ENCODE assay signal across 20 cellular contexts in genomic region chrX:55638933-55639332, GRCh38. TPM values are rescaled to one million over a fixed set of nuclear protein-coding genes. Genes with fewer than 3 reads are reported as not detected.
DNase-seq lines count a peak whose midpoint lies in the region; ATAC-seq, FAIRE-seq and TF ChIP-seq lines count a peak whose summit lies in the region.
"Had no signal": no experiment of that assay in that cellular context is flagged by ENCODE, and none has a peak within 500 bp of the region (broad histone marks: within the 10 kb centered on the region; RNA-seq: fewer than 3 reads in every experiment).

No MANE protein-coding gene starts in this region.

- no peak for FAIRE-seq in urothelium cell line (lab: Jason Lieb, UNC)

- 54% methylated on average over 1 of the region's 1 CpG; no CpG with 5 or more reads in 1 of the 2 experiments for WGBS in endodermal cell (ENCODE audit: insufficient coverage in 1 of 2, insufficient read length in 1 of 2), 2 experiments

- DNase-seq in stimulated activated naive B cell treated with anti-CD40 and anti-IgM and Interleukin-4, amounts not matched to agents 10 μg/mL and 1 μg/mL and 100 μg/mL, for 72 hours, result no peak
- no peak for DNase-seq in activated naive CD4-positive, alpha-beta T cell treated with anti-CD3 and anti-CD28 coated beads, Interleukin-2, amount 50 U/mL, for 72 hours (ENCODE audit: low spot score in 2 of 2)
- DNase-seq in urothelium cell line (ENCODE audit: low spot score), result no peak
- DNase-seq in endodermal cell, result no peak
- DNase-seq: activated CD4-positive, alpha-beta T cell treated with anti-CD3 and anti-CD28 coated beads for 4 hours; activated naive CD4-positive, alpha-beta T cell treated with anti-CD3 and anti-CD28 coated beads, Interleukin-2, amount 10 ng/mL, durations not matched to agents 7 days and 5 days; colonic mucosa; foreskin keratinocyte; left cardiac atrium; MG63; NCI-H2107; T1000 had no signal

- H3K4me1 Mint-ChIP-seq in stimulated activated naive B cell treated with anti-CD40 and anti-IgM and Interleukin-4, amounts not matched to agents 10 μg/mL and 1 μg/mL and 100 μg/mL, for 72 hours, result peaks cover 4 to 9% of the 10 kb centered on the region in 2 donors
- H3K4me1 Mint-ChIP-seq in endodermal cell, result no peaks in the 10 kb centered on the region
- H3K4me1 Mint-ChIP-seq: activated naive CD4-positive, alpha-beta T cell treated with anti-CD3 and anti-CD28 coated beads, Interleukin-2, amount 10 ng/mL, durations not matched to agents 7 days and 5 days; neural progenitor cell had no signal

- no peak for TF ChIP-seq CTCF in endodermal cell (conservative IDR thresholded peaks at IDR 0.05)

- H3K27ac Mint-ChIP-seq in stimulated activated naive B cell treated with anti-CD40 and anti-IgM and Interleukin-4, amounts not matched to agents 10 μg/mL and 1 μg/mL and 100 μg/mL, for 72 hours, result no peak overlapping the region
- H3K27ac Mint-ChIP-seq in activated naive CD4-positive, alpha-beta T cell treated with anti-CD3 and anti-CD28 coated beads, Interleukin-2, amount 50 U/mL, for 72 hours, result no peak overlapping the region
- H3K27ac Mint-ChIP-seq in endodermal cell, result no peak overlapping the region
- H3K27ac Mint-ChIP-seq: activated naive CD4-positive, alpha-beta T cell treated with anti-CD3 and anti-CD28 coated beads, Interleukin-2, amount 10 ng/mL, durations not matched to agents 7 days and 5 days; neural progenitor cell had no signal

- peak; percentile 55 for ATAC-seq in GM19351 (IDR thresholded peaks at IDR 0.05; ENCODE audit: unreplicated experiment)
- ATAC-seq in HG02885 (IDR thresholded peaks at IDR 0.05; ENCODE audit: poor library complexity, unreplicated experiment), result peak; percentile 81
- ATAC-seq in HG03520 (IDR thresholded peaks at IDR 0.05; ENCODE audit: unreplicated experiment), result peak; percentile 80
- ATAC-seq in stimulated activated naive B cell treated with anti-CD40 and anti-IgM and Interleukin-4, amounts not matched to agents 10 μg/mL and 1 μg/mL and 100 μg/mL, for 72 hours (replicated peaks), result peak; percentile 77 to 93
- no peak for ATAC-seq in activated naive CD4-positive, alpha-beta T cell treated with anti-CD3 and anti-CD28 coated beads, Interleukin-2, amount 50 U/mL, for 72 hours
- ATAC-seq: foreskin keratinocyte, left cardiac atrium, Panc1 had no signal

- H3K9me3 Mint-ChIP-seq in stimulated activated naive B cell treated with anti-CD40 and anti-IgM and Interleukin-4, amounts not matched to agents 10 μg/mL and 1 μg/mL and 100 μg/mL, for 72 hours, result peaks cover 0 to 5% of the 10 kb centered on the region in 2 donors
- H3K9me3 Mint-ChIP-seq in activated naive CD4-positive, alpha-beta T cell treated with anti-CD3 and anti-CD28 coated beads, Interleukin-2, amount 50 U/mL, for 72 hours, result no peaks in the 10 kb centered on the region
- peaks cover 63% of the 10 kb centered on the region for H3K9me3 Mint-ChIP-seq in endodermal cell

- H3K9me3 ChIP-seq in endodermal cell (ENCODE audit: control insufficient read depth, low read length), result no peaks in the 10 kb centered on the region
- H3K9me3 ChIP-seq: colonic mucosa, MG63 had no signal

- peaks cover 0 to 23% of the 10 kb centered on the region in 2 donors for H3K27me3 Mint-ChIP-seq in stimulated activated naive B cell treated with anti-CD40 and anti-IgM and Interleukin-4, amounts not matched to agents 10 μg/mL and 1 μg/mL and 100 μg/mL, for 72 hours
- no peaks in the 10 kb centered on the region for H3K27me3 Mint-ChIP-seq in endodermal cell (ENCODE audit: insufficient read depth)
- H3K27me3 Mint-ChIP-seq: activated naive CD4-positive, alpha-beta T cell treated with anti-CD3 and anti-CD28 coated beads, Interleukin-2, amount 10 ng/mL, durations not matched to agents 7 days and 5 days had no signal

- no peak overlapping the region for H3K9ac ChIP-seq in endodermal cell (ENCODE audit: extremely low read depth, low read length, poor library complexity, severe bottlenecking)
- H3K9ac ChIP-seq: neural progenitor cell had no signal

- H3K4me3 ChIP-seq in endodermal cell (ENCODE audit: low read length), result no peak overlapping the region
- H3K4me3 ChIP-seq: colonic mucosa, MG63, neural progenitor cell, SK-N-MC had no signal

- H3K4me1 ChIP-seq in endodermal cell (ENCODE audit: control insufficient read depth, insufficient read depth, low read length), result no peaks in the 10 kb centered on the region
- H3K4me1 ChIP-seq: colonic mucosa, foreskin keratinocyte, neural progenitor cell had no signal

- H3K4me3 Mint-ChIP-seq in stimulated activated naive B cell treated with anti-CD40 and anti-IgM and Interleukin-4, amounts not matched to agents 10 μg/mL and 1 μg/mL and 100 μg/mL, for 72 hours, result no peak overlapping the region
- H3K4me3 Mint-ChIP-seq in endodermal cell, result no peak overlapping the region
- H3K4me3 Mint-ChIP-seq: activated naive CD4-positive, alpha-beta T cell treated with anti-CD3 and anti-CD28 coated beads, Interleukin-2, amount 10 ng/mL, durations not matched to agents 7 days and 5 days; neural progenitor cell had no signal

- H3K27me3 ChIP-seq in endodermal cell (ENCODE audit: control insufficient read depth, insufficient read depth, low read length, poor library complexity, severe bottlenecking), result no peaks in the 10 kb centered on the region
- H3K27me3 ChIP-seq: colonic mucosa, foreskin keratinocyte, MG63, neural progenitor cell had no signal

- H3K27ac ChIP-seq in endodermal cell (ENCODE audit: low read depth, low read length), result no peak overlapping the region
- H3K27ac ChIP-seq: colonic mucosa, foreskin keratinocyte, neural progenitor cell, SK-N-MC had no signal

- no peaks in the 10 kb centered on the region for H3K36me3 ChIP-seq in endodermal cell (ENCODE audit: control insufficient read depth, insufficient read depth, low read length)
- H3K36me3 ChIP-seq: colonic mucosa, MG63, neural progenitor cell had no signal

- no peaks in the 10 kb centered on the region for H3K36me3 Mint-ChIP-seq in stimulated activated naive B cell treated with anti-CD40 and anti-IgM and Interleukin-4, amounts not matched to agents 10 μg/mL and 1 μg/mL and 100 μg/mL, for 72 hours
- H3K36me3 Mint-ChIP-seq in activated naive CD4-positive, alpha-beta T cell treated with anti-CD3 and anti-CD28 coated beads, Interleukin-2, amount 50 U/mL, for 72 hours, result no peaks in the 10 kb centered on the region
- H3K36me3 Mint-ChIP-seq in endodermal cell (ENCODE audit: low read depth), result peaks cover 4% of the 10 kb centered on the region
- H3K36me3 Mint-ChIP-seq: activated naive CD4-positive, alpha-beta T cell treated with anti-CD3 and anti-CD28 coated beads, Interleukin-2, amount 10 ng/mL, durations not matched to agents 7 days and 5 days; neural progenitor cell had no signal

RNA-seq across cellular contexts. Expression of gene FOXR2, which starts 15.7 kb away (rescaled TPM):
- not detected for total RNA-seq in activated naive CD4-positive, alpha-beta T cell treated with anti-CD3 and anti-CD28 coated beads, Interleukin-2, amount 50 U/mL, for 72 hours
- total RNA-seq in endodermal cell, result not detected
- polyA plus RNA-seq in endodermal cell (2013, experiment 1 of 2), result not detected
- polyA plus RNA-seq in endodermal cell (2013, experiment 2 of 2), result not detected
- total RNA-seq: colonic mucosa, foreskin keratinocyte, left cardiac atrium, pulmonary artery endothelial cell had no signal
- polyA plus RNA-seq: foreskin keratinocyte, thymus had no signal

Comparison
In these comparisons a context has a peak if more than half of its experiments do, and no peak if none do; other contexts are left out.
1. ATAC-seq: peak in GM19351 (single experiment), HG02885 (single experiment), HG03520 (single experiment) and stimulated activated naive B cell treated with anti-CD40 and anti-IgM and Interleukin-4, amounts not matched to agents 10 μg/mL and 1 μg/mL and 100 μg/mL, for 72 hours (2 of 2); none in activated naive CD4-positive, alpha-beta T cell treated with anti-CD3 and anti-CD28 coated beads, Interleukin-2, amount 50 U/mL, for 72 hours (0 of 2).